In the genomic region with DNA sequence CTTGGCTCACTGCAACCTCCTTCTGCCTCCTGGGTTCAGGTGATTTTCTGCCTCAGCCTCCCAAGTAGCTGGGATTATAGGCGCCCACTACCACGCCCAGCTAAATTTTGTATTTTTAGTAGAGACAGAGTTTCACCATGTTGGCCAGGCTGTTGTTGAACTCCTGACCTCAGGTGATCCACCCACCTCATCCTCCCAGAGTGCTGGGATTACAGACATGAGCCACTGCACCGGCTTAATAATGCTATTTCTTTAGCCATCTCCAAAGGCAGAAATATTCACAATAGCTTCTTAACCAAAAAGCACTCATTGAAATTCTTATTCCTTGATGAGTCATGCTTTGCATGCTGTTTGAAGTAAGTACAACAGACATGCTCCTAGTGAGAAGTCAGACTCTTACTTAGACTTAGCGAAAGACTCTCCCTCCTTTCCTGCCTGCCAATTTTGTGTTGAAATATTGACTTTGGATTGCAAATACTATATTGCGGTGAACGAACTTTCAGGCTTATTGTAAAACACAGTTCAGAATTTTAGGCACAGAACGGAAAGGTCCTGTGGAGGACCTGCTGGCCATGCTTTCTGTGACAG, we compare ENCODE assay signal across 1 cellular context.
TF ChIP-seq lines count a peak whose summit lies in the region.

No MANE protein-coding gene starts in this region.

TF ChIP-seq in HepG2, 621 proteins besides CTCF, POLR2A, EP300 and RAD21 (continued from another document and continues in another):
- TF ChIP-seq FOXO1 (CRISPR knock-in tag; IDR thresholded peaks at IDR 0.05) (no peak), SSRP1 (CRISPR knock-in tag; IDR thresholded peaks at IDR 0.05) (no peak; the same call in 1 of the 2 replicates), NR2F2 (IDR thresholded peaks at IDR 0.05; ENCODE audit: borderline replicate concordance, low read depth) (0 out of 2 replicates have a peak, but pooled peaks have one; percentile 47), CCAR2 (optimal IDR thresholded peaks at IDR 0.05; ENCODE audit: low read depth, low read length) (no peak), YY1 (IDR thresholded peaks at IDR 0.05; ENCODE audit: insufficient read depth, insufficient replicate concordance, low read depth, low read length) (no peak), POLR2AphosphoS5 (IDR thresholded peaks at IDR 0.05; ENCODE audit: low read depth, low read length) (no peak), ZSCAN25 (CRISPR knock-in tag; IDR thresholded peaks at IDR 0.05) (0 out of 2 replicates have a peak, but pooled peaks have one; percentile 46), SMAD1 (CRISPR knock-in tag; IDR thresholded peaks at IDR 0.05; ENCODE audit: borderline replicate concordance, low read depth) (no peak), MYPOP (CRISPR knock-in tag; IDR thresholded peaks at IDR 0.05) (peak; percentile 59; the same call in 1 of the 2 replicates), HOXA7 (CRISPR knock-in tag; IDR thresholded peaks at IDR 0.05) (no peak), MEIS1 (CRISPR knock-in tag; IDR thresholded peaks at IDR 0.05; ENCODE audit: borderline replicate concordance) (no peak), ZNF850 (CRISPR knock-in tag; conservative IDR thresholded peaks at IDR 0.05) (no peak), NFYB (CRISPR knock-in tag; IDR thresholded peaks at IDR 0.05) (no peak), SNAI1 (CRISPR knock-in tag; IDR thresholded peaks at IDR 0.05; ENCODE audit: borderline replicate concordance) (no peak), ZNF782 (CRISPR knock-in tag; IDR thresholded peaks at IDR 0.05; ENCODE audit: borderline replicate concordance) (no peak), ZNF282 (IDR thresholded peaks at IDR 0.05; ENCODE audit: partially characterized antibody) (no peak), SMARCC2 (IDR thresholded peaks at IDR 0.05) (no peak), FOXA3 (CRISPR knock-in tag; IDR thresholded peaks at IDR 0.05) (peak; percentile 88), ARID5B (CRISPR knock-in tag; IDR thresholded peaks at IDR 0.05) (peak; percentile 86), RXRA (CRISPR knock-in tag; IDR thresholded peaks at IDR 0.05) (peak; percentile 72; the same call in 1 of the 2 replicates), TRIM24 (CRISPR knock-in tag; IDR thresholded peaks at IDR 0.05) (no peak), MEF2D (CRISPR knock-in tag; IDR thresholded peaks at IDR 0.05) (no peak), SAP130 (CRISPR knock-in tag; IDR thresholded peaks at IDR 0.05; ENCODE audit: low read depth) (peak; percentile 83), KAT8 (CRISPR knock-in tag; IDR thresholded peaks at IDR 0.05) (peak; percentile 58), ZNF589 (CRISPR knock-in tag; conservative IDR thresholded peaks at IDR 0.05) (no peak), AKAP8 (CRISPR knock-in tag; IDR thresholded peaks at IDR 0.05) (no peak), ZNF687 (CRISPR knock-in tag; IDR thresholded peaks at IDR 0.05) (no peak), MED8 (CRISPR knock-in tag; IDR thresholded peaks at IDR 0.05; ENCODE audit: insufficient replicate concordance) (no peak), ZNF558 (CRISPR knock-in tag; IDR thresholded peaks at IDR 0.05; ENCODE audit: borderline replicate concordance) (no peak), GTF3A (CRISPR knock-in tag; conservative IDR thresholded peaks at IDR 0.05) (no peak), NKX3-1 (CRISPR knock-in tag; IDR thresholded peaks at IDR 0.05) (no peak), BRD4 (CRISPR knock-in tag; IDR thresholded peaks at IDR 0.05) (no peak), ZFP1 (CRISPR knock-in tag; IDR thresholded peaks at IDR 0.05) (no peak), PHF20 (CRISPR knock-in tag; IDR thresholded peaks at IDR 0.05) (no peak), SRF (IDR thresholded peaks at IDR 0.05; ENCODE audit: low read depth, low read length) (no peak), SRSF9 (IDR thresholded peaks at IDR 0.05; ENCODE audit: borderline replicate concordance, insufficient read depth, low read depth, low read length, poor library complexity, severe bottlenecking) (no peak), ZNF3 (CRISPR knock-in tag; IDR thresholded peaks at IDR 0.05) (0 out of 2 replicates have a peak, but pooled peaks have one; percentile 59), MAFG (CRISPR knock-in tag; IDR thresholded peaks at IDR 0.05) (no peak), ZFX (CRISPR knock-in tag; IDR thresholded peaks at IDR 0.05; ENCODE audit: low read depth) (no peak), DMAP1 (CRISPR knock-in tag; IDR thresholded peaks at IDR 0.05) (peak; percentile 46; the same call in 1 of the 2 replicates)
- TF ChIP-seq, protein P1, sequence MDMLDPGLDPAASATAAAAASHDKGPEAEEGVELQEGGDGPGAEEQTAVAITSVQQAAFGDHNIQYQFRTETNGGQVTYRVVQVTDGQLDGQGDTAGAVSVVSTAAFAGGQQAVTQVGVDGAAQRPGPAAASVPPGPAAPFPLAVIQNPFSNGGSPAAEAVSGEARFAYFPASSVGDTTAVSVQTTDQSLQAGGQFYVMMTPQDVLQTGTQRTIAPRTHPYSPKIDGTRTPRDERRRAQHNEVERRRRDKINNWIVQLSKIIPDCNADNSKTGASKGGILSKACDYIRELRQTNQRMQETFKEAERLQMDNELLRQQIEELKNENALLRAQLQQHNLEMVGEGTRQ (IDR thresholded peaks at IDR 0.05; ENCODE audit: low read depth, low read length), result no peak
- TF ChIP-seq, protein P1 (CRISPR knock-in tag; IDR thresholded peaks at IDR 0.05; ENCODE audit: borderline replicate concordance), result no peak
- TF ChIP-seq, protein P2, sequence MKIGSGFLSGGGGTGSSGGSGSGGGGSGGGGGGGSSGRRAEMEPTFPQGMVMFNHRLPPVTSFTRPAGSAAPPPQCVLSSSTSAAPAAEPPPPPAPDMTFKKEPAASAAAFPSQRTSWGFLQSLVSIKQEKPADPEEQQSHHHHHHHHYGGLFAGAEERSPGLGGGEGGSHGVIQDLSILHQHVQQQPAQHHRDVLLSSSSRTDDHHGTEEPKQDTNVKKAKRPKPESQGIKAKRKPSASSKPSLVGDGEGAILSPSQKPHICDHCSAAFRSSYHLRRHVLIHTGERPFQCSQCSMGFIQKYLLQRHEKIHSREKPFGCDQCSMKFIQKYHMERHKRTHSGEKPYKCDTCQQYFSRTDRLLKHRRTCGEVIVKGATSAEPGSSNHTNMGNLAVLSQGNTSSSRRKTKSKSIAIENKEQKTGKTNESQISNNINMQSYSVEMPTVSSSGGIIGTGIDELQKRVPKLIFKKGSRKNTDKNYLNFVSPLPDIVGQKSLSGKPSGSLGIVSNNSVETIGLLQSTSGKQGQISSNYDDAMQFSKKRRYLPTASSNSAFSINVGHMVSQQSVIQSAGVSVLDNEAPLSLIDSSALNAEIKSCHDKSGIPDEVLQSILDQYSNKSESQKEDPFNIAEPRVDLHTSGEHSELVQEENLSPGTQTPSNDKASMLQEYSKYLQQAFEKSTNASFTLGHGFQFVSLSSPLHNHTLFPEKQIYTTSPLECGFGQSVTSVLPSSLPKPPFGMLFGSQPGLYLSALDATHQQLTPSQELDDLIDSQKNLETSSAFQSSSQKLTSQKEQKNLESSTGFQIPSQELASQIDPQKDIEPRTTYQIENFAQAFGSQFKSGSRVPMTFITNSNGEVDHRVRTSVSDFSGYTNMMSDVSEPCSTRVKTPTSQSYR (CRISPR knock-in tag; IDR thresholded peaks at IDR 0.05; ENCODE audit: borderline replicate concordance), result no peak
- TF ChIP-seq, protein P3, sequence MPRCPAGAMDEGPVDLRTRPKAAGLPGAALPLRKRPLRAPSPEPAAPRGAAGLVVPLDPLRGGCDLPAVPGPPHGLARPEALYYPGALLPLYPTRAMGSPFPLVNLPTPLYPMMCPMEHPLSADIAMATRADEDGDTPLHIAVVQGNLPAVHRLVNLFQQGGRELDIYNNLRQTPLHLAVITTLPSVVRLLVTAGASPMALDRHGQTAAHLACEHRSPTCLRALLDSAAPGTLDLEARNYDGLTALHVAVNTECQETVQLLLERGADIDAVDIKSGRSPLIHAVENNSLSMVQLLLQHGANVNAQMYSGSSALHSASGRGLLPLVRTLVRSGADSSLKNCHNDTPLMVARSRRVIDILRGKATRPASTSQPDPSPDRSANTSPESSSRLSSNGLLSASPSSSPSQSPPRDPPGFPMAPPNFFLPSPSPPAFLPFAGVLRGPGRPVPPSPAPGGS (CRISPR knock-in tag; IDR thresholded peaks at IDR 0.05), result no peak
- TF ChIP-seq, protein P4, sequence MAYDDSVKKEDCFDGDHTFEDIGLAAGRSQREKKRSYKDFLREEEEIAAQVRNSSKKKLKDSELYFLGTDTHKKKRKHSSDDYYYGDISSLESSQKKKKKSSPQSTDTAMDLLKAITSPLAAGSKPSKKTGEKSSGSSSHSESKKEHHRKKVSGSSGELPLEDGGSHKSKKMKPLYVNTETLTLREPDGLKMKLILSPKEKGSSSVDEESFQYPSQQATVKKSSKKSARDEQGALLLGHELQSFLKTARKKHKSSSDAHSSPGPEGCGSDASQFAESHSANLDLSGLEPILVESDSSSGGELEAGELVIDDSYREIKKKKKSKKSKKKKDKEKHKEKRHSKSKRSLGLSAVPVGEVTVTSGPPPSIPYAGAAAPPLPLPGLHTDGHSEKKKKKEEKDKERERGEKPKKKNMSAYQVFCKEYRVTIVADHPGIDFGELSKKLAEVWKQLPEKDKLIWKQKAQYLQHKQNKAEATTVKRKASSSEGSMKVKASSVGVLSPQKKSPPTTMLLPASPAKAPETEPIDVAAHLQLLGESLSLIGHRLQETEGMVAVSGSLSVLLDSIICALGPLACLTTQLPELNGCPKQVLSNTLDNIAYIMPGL (CRISPR knock-in tag; IDR thresholded peaks at IDR 0.05; ENCODE audit: borderline replicate concordance in 1 of 2, low read depth in 1 of 2), result no peak
- TF ChIP-seq, protein P5, sequence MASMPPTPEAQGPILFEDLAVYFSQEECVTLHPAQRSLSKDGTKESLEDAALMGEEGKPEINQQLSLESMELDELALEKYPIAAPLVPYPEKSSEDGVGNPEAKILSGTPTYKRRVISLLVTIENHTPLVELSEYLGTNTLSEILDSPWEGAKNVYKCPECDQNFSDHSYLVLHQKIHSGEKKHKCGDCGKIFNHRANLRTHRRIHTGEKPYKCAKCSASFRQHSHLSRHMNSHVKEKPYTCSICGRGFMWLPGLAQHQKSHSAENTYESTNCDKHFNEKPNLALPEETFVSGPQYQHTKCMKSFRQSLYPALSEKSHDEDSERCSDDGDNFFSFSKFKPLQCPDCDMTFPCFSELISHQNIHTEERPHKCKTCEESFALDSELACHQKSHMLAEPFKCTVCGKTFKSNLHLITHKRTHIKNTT (CRISPR knock-in tag; IDR thresholded peaks at IDR 0.05), result no peak
